Comparison of ENCODE assay signal across 8 cellular contexts in genomic region chr22:41434361-41435003, GRCh38. TPM values are rescaled to one million over a fixed set of nuclear protein-coding genes. Genes with fewer than 3 reads are reported as not detected.
DNase-seq lines count a peak whose midpoint lies in the region; ATAC-seq, FAIRE-seq and TF ChIP-seq lines count a peak whose summit lies in the region.
"Not testable (repeated sequence)": the region's sequence is repeated elsewhere in the genome, so short reads cannot be mapped to it uniquely, and the experiment has no call there.

No MANE protein-coding gene starts in this region.

- intact Hi-C loops in breast epithelium (cut with DNase I; ENCODE audit: low total_unique reads); esophagus squamous epithelium (cut with DNase I); right cardiac atrium (cut with DNase I); thyroid gland (cut with DNase I): not testable (repeated sequence)

- H3K27ac ChIP-seq in breast epithelium = peak overlapping the region; percentile 36 to 43
- H3K27ac ChIP-seq in esophagus squamous epithelium = peak overlapping the region in 3 of 4 donors; percentile 6 to 44 (median 36)
- H3K27ac ChIP-seq in right cardiac atrium (ENCODE audit: low read length) = not testable (repeated sequence)
- H3K27ac ChIP-seq in thyroid gland = peak overlapping the region; percentile 6 to 30 (median 29)

- not testable (repeated sequence) for DNase-seq in GM12891 (ENCODE audit: insufficient read length, low spot score); activated CD4-positive, alpha-beta memory T cell treated with anti-CD3 and anti-CD28 coated beads, Interleukin-2, amount 10 ng/mL, durations not matched to agents 7 days and 5 days; breast epithelium (ENCODE audit: low spot score in 2 of 2); esophagus squamous epithelium (lab: John Stamatoyannopoulos, UW); naive thymus-derived CD8-positive, alpha-beta T cell; stimulated activated effector memory CD8-positive, alpha-beta T cell treated with anti-CD3 and anti-CD28 coated beads, Interleukin-12 subunit alpha, Interleukin-12 subunit beta, amount 100 ng/mL, for 72 hours (ENCODE audit: low spot score in 2 of 2); thyroid gland
- peak in 2 of 3 donors; percentile 49 to 56 for DNase-seq in right cardiac atrium

- POLR2A ChIA-PET in activated CD4-positive, alpha-beta memory T cell treated with anti-CD3 and anti-CD28 coated beads, Interleukin-2, amount 10 ng/mL, durations not matched to agents 7 days and 5 days (lab: Charles Lee) = interaction anchor here (1.3 to 3.6 kb wide), 2 partner anchors 8 to 12 kb away, joined by 4 to 28 read pairs; partner anchors contain the start of gene TOB2
- POLR2A ChIA-PET in naive thymus-derived CD8-positive, alpha-beta T cell (lab: Charles Lee) = not testable (repeated sequence)

- not testable (repeated sequence) for H3K9me3 ChIP-seq in breast epithelium; esophagus squamous epithelium; right cardiac atrium (ENCODE audit: control insufficient read depth, low read length); thyroid gland

- not testable (repeated sequence) for H3K9me3 Mint-ChIP-seq in activated CD4-positive, alpha-beta memory T cell treated with anti-CD3 and anti-CD28 coated beads, Interleukin-2, amount 10 ng/mL, durations not matched to agents 7 days and 5 days; naive thymus-derived CD8-positive, alpha-beta T cell; stimulated activated effector memory CD8-positive, alpha-beta T cell treated with anti-CD3 and anti-CD28 coated beads, Interleukin-12 subunit alpha, Interleukin-12 subunit beta, amount 100 ng/mL, for 72 hours

- not testable (repeated sequence) for H3K27me3 ChIP-seq in breast epithelium; esophagus squamous epithelium; right cardiac atrium (ENCODE audit: control insufficient read depth, insufficient read depth); thyroid gland

- H3K27me3 Mint-ChIP-seq in activated CD4-positive, alpha-beta memory T cell treated with anti-CD3 and anti-CD28 coated beads, Interleukin-2, amount 10 ng/mL, durations not matched to agents 7 days and 5 days; naive thymus-derived CD8-positive, alpha-beta T cell: not testable (repeated sequence)

- FAIRE-seq in GM12891 (lab: Jason Lieb, UNC) = peak; percentile 45

- TF ChIP-seq POLR2A in GM12891 (IDR thresholded peaks at IDR 0.05; ENCODE audit: low read depth, low read length); breast epithelium (IDR thresholded peaks at IDR 0.05); esophagus squamous epithelium (IDR thresholded peaks at IDR 0.05); thyroid gland (IDR thresholded peaks at IDR 0.05): not testable (repeated sequence)

- ATAC-seq in right cardiac atrium = peak; percentile 3 to 10
- ATAC-seq in naive thymus-derived CD8-positive, alpha-beta T cell; stimulated activated effector memory CD8-positive, alpha-beta T cell treated with anti-CD3 and anti-CD28 coated beads, Interleukin-12 subunit alpha, Interleukin-12 subunit beta, amount 100 ng/mL, for 72 hours: not testable (repeated sequence)

- peaks cover 49% of the 10 kb centered on the region for H3K36me3 Mint-ChIP-seq in activated CD4-positive, alpha-beta memory T cell treated with anti-CD3 and anti-CD28 coated beads, Interleukin-2, amount 10 ng/mL, durations not matched to agents 7 days and 5 days (ENCODE audit: low read depth)
- peaks cover 0 to 60% (median 3%) of the 10 kb centered on the region in 3 donors for H3K36me3 Mint-ChIP-seq in naive thymus-derived CD8-positive, alpha-beta T cell
- peaks cover 94% of the 10 kb centered on the region for H3K36me3 Mint-ChIP-seq in stimulated activated effector memory CD8-positive, alpha-beta T cell treated with anti-CD3 and anti-CD28 coated beads, Interleukin-12 subunit alpha, Interleukin-12 subunit beta, amount 100 ng/mL, for 72 hours

- H3K36me3 ChIP-seq in breast epithelium = not testable (repeated sequence)
- H3K36me3 ChIP-seq in esophagus squamous epithelium = peaks cover 21 to 88% (median 36%) of the 10 kb centered on the region in 3 donors
- H3K36me3 ChIP-seq in thyroid gland = peaks cover 30 to 34% of the 10 kb centered on the region in 2 donors

- peak overlapping the region; percentile 59 for H3K27ac Mint-ChIP-seq in activated CD4-positive, alpha-beta memory T cell treated with anti-CD3 and anti-CD28 coated beads, Interleukin-2, amount 10 ng/mL, durations not matched to agents 7 days and 5 days
- peak overlapping the region in 8 of 10 donors; percentile 16 to 62 (median 26) for H3K27ac Mint-ChIP-seq in naive thymus-derived CD8-positive, alpha-beta T cell
- peak overlapping the region; percentile 78 for H3K27ac Mint-ChIP-seq in stimulated activated effector memory CD8-positive, alpha-beta T cell treated with anti-CD3 and anti-CD28 coated beads, Interleukin-12 subunit alpha, Interleukin-12 subunit beta, amount 100 ng/mL, for 72 hours

- not testable (repeated sequence) for H3K4me3 Mint-ChIP-seq in activated CD4-positive, alpha-beta memory T cell treated with anti-CD3 and anti-CD28 coated beads, Interleukin-2, amount 10 ng/mL, durations not matched to agents 7 days and 5 days; naive thymus-derived CD8-positive, alpha-beta T cell; stimulated activated effector memory CD8-positive, alpha-beta T cell treated with anti-CD3 and anti-CD28 coated beads, Interleukin-12 subunit alpha, Interleukin-12 subunit beta, amount 100 ng/mL, for 72 hours

- not testable (repeated sequence) for H3K4me3 ChIP-seq in breast epithelium; esophagus squamous epithelium; right cardiac atrium (ENCODE audit: low read length); thyroid gland (replicated peaks in 1 of 3)

- not testable (repeated sequence) for H3K4me1 Mint-ChIP-seq in activated CD4-positive, alpha-beta memory T cell treated with anti-CD3 and anti-CD28 coated beads, Interleukin-2, amount 10 ng/mL, durations not matched to agents 7 days and 5 days
- H3K4me1 Mint-ChIP-seq in naive thymus-derived CD8-positive, alpha-beta T cell = peaks cover 6 to 35% (median 14%) of the 10 kb centered on the region in 4 donors
- peaks cover 39% of the 10 kb centered on the region for H3K4me1 Mint-ChIP-seq in stimulated activated effector memory CD8-positive, alpha-beta T cell treated with anti-CD3 and anti-CD28 coated beads, Interleukin-12 subunit alpha, Interleukin-12 subunit beta, amount 100 ng/mL, for 72 hours

- H3K4me1 ChIP-seq in breast epithelium (peaks cover 0 to 19% of the 10 kb centered on the region in 2 donors), esophagus squamous epithelium (peaks cover 6 to 60% (median 24%) of the 10 kb centered on the region in 3 donors), right cardiac atrium (ENCODE audit: control insufficient read depth, insufficient read depth, low read length) (peaks cover 20% of the 10 kb centered on the region), thyroid gland (peaks cover 22 to 31% of the 10 kb centered on the region in 2 donors)

- 63 to 76% methylated on average over 2 to 4 of the region's 5 CpGs for WGBS in esophagus squamous epithelium, 2 donors
- 72% methylated on average over 5 of the region's 5 CpGs for WGBS in right cardiac atrium
- 74 to 84% methylated on average over 5 of the region's 5 CpGs for WGBS in thyroid gland, 2 donors

- TF ChIP-seq CTCF in breast epithelium (IDR thresholded peaks at IDR 0.05); esophagus squamous epithelium (IDR thresholded peaks at IDR 0.05); thyroid gland (IDR thresholded peaks at IDR 0.05): not testable (repeated sequence)

- CTCF ChIA-PET in activated CD4-positive, alpha-beta memory T cell treated with anti-CD3 and anti-CD28 coated beads, Interleukin-2, amount 10 ng/mL, durations not matched to agents 7 days and 5 days (lab: Charles Lee) = not testable (repeated sequence)

RNA-seq across cellular contexts. Expression of gene TOB2, which starts 12.1 kb away (rescaled TPM):
- polyA plus RNA-seq in GM12891 (2012; ENCODE audit: low read depth, missing spikeins) = 10.5 TPM
- 10 to 100 TPM; 38.7 to 41.2 TPM for total RNA-seq in activated CD4-positive, alpha-beta memory T cell treated with anti-CD3 and anti-CD28 coated beads, Interleukin-2, amount 10 ng/mL, durations not matched to agents 7 days and 5 days
- total RNA-seq in breast epithelium (10 to 100 TPM; 28.8 to 61.9 (median 45.8) TPM), esophagus squamous epithelium (10 to 100 TPM; 15.7 to 30.5 (median 21.0) TPM), right cardiac atrium (10 to 100 TPM; 52.3 to 72.7 (median 69.4) TPM), thyroid gland (100 to 1,000 TPM in 3 of 4 donors, 10 to 100 TPM in 1; 66.5 to 130 (median 115) TPM)
- polyA plus RNA-seq in right cardiac atrium = 39.4 TPM
- 10 to 100 TPM; 26.2 to 26.4 TPM for total RNA-seq in naive thymus-derived CD8-positive, alpha-beta T cell
- polyA plus RNA-seq in naive thymus-derived CD8-positive, alpha-beta T cell = 10 to 100 TPM in 1 of 3 donors, 1 to 10 TPM in 2; 8.7 to 12.1 (median 9.0) TPM

RNA-seq across cellular contexts. Expression of gene PHF5A, which starts 34.0 kb away (rescaled TPM):
- 41.2 TPM for polyA plus RNA-seq in GM12891 (2012; ENCODE audit: low read depth, missing spikeins)
- 10 to 100 TPM; 43.9 to 55.3 TPM for total RNA-seq in activated CD4-positive, alpha-beta memory T cell treated with anti-CD3 and anti-CD28 coated beads, Interleukin-2, amount 10 ng/mL, durations not matched to agents 7 days and 5 days
- total RNA-seq in breast epithelium = 10 to 100 TPM; 42.0 to 46.0 (median 43.8) TPM
- 10 to 100 TPM; 21.5 to 47.3 (median 41.5) TPM for total RNA-seq in esophagus squamous epithelium
- 10 to 100 TPM; 22.4 to 26.0 (median 25.0) TPM for total RNA-seq in right cardiac atrium
- 34.6 TPM for polyA plus RNA-seq in right cardiac atrium
- 10 to 100 TPM; 34.0 to 35.8 TPM for total RNA-seq in naive thymus-derived CD8-positive, alpha-beta T cell
- polyA plus RNA-seq in naive thymus-derived CD8-positive, alpha-beta T cell = 10 to 100 TPM; 17.2 to 21.4 (median 17.9) TPM
- 10 to 100 TPM; 22.4 to 58.3 (median 39.4) TPM for total RNA-seq in thyroid gland

RNA-seq across cellular contexts. Expression of gene ACO2, which starts 34.4 kb away (rescaled TPM):
- 86.0 TPM for polyA plus RNA-seq in GM12891 (2012; ENCODE audit: low read depth, missing spikeins)
- total RNA-seq in activated CD4-positive, alpha-beta memory T cell treated with anti-CD3 and anti-CD28 coated beads, Interleukin-2, amount 10 ng/mL, durations not matched to agents 7 days and 5 days = 10 to 100 TPM; 69.9 to 72.2 TPM
- total RNA-seq in breast epithelium (10 to 100 TPM; 58.1 to 92.2 (median 65.2) TPM), esophagus squamous epithelium (10 to 100 TPM; 83.7 to 90.4 (median 87.0) TPM), right cardiac atrium (100 to 1,000 TPM; 532 to 611 (median 544) TPM), thyroid gland (100 to 1,000 TPM in 3 of 4 donors, 10 to 100 TPM in 1; 81.3 to 205 (median 135) TPM)
- 471 TPM for polyA plus RNA-seq in right cardiac atrium
- total RNA-seq in naive thymus-derived CD8-positive, alpha-beta T cell = 10 to 100 TPM; 67.7 to 75.1 TPM
- polyA plus RNA-seq in naive thymus-derived CD8-positive, alpha-beta T cell = 10 to 100 TPM; 64.2 to 91.9 (median 72.3) TPM

RNA-seq across cellular contexts. Expression of gene TEF, which starts 52.7 kb away (rescaled TPM):
- polyA plus RNA-seq in GM12891 (2012; ENCODE audit: low read depth, missing spikeins) = 2.0 TPM
- 1 to 10 TPM; 2.3 to 3.3 TPM for total RNA-seq in activated CD4-positive, alpha-beta memory T cell treated with anti-CD3 and anti-CD28 coated beads, Interleukin-2, amount 10 ng/mL, durations not matched to agents 7 days and 5 days
- total RNA-seq in breast epithelium = 10 to 100 TPM in 2 of 3 donors, 1 to 10 TPM in 1; 8.8 to 26.6 (median 15.7) TPM
- total RNA-seq in esophagus squamous epithelium = 10 to 100 TPM in 2 of 4 donors, 1 to 10 TPM in 2; 3.0 to 17.4 (median 9.7) TPM
- 10 to 100 TPM; 12.4 to 27.5 (median 22.6) TPM for total RNA-seq in right cardiac atrium
- polyA plus RNA-seq in right cardiac atrium = 22.1 TPM
- 1 to 10 TPM; 5.2 to 5.9 TPM for total RNA-seq in naive thymus-derived CD8-positive, alpha-beta T cell
- 1 to 10 TPM; 2.0 to 5.7 (median 4.4) TPM for polyA plus RNA-seq in naive thymus-derived CD8-positive, alpha-beta T cell
- 10 to 100 TPM; 15.9 to 41.1 (median 22.9) TPM for total RNA-seq in thyroid gland

Comparison
In these comparisons a context has a peak if more than half of its experiments do, and no peak if none do; other contexts are left out.
1. H3K27ac Mint-ChIP-seq: peak in every context shown above with its lines; median percentile 78 in stimulated activated effector memory CD8-positive, alpha-beta T cell treated with anti-CD3 and anti-CD28 coated beads, Interleukin-12 subunit alpha, Interleukin-12 subunit beta, amount 100 ng/mL, for 72 hours; 59 in activated CD4-positive, alpha-beta memory T cell treated with anti-CD3 and anti-CD28 coated beads, Interleukin-2, amount 10 ng/mL, durations not matched to agents 7 days and 5 days; 26 in naive thymus-derived CD8-positive, alpha-beta T cell.